Comparison of ENCODE assay signal across 4 cellular contexts in genomic region chr2:44850016-44850415, GRCh38.
"Had no signal": no experiment of that assay in that cellular context is flagged by ENCODE, and none has a peak within 500 bp of the region (broad histone marks: within the 10 kb centered on the region; RNA-seq: fewer than 3 reads in every experiment).

No MANE protein-coding gene starts in this region.

- H3K27ac Mint-ChIP-seq: GM23338, HFFc6, IgD-negative memory B cell had no signal

- H3K4me3 Mint-ChIP-seq: GM23338, HFFc6, IgD-negative memory B cell had no signal

- H3K9me3 Mint-ChIP-seq: GM23338, HFFc6 had no signal

- DNase-seq: H7, HFFc6 had no signal

- H3K4me1 Mint-ChIP-seq: GM23338 had no signal
